In the genomic region with DNA sequence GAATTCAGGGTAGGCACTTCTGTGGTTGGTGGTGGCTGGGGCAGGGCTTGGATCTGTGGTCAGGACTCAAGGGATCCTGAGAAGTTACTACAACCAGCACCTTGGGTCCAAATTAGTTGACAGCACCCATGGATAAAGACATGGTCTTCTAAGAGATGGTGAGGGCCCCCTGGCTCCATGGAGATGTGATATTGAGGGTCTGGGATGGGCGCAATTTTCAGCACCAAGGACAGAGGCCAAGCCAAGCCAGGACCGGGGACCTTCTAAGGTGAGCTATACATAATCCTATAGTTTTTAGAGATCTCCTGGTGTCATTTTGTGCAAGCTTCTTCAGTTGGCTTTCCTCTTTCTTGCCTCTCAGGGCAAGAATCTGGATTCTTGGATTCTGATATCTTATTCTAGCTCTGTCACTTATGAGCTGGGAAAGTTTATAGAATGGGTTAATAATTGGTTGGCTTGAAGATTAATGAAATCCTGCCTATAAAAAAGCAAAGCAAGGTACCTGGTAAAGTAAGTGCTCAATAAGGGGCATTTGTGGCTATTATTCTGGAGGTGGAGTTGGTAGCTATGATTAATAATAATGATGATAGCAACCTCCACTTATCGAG, we compare ENCODE assay signal across 18 cellular contexts.
DNase-seq lines count a peak whose midpoint lies in the region; ATAC-seq and FAIRE-seq lines count a peak whose summit lies in the region.
"Had no signal": no experiment of that assay in that cellular context is flagged by ENCODE, and none has a peak within 500 bp of the region (broad histone marks: within the 10 kb centered on the region; RNA-seq: fewer than 3 reads in every experiment).

No MANE protein-coding gene starts in this region.

- H3K27me3 Mint-ChIP-seq in activated CD4-positive, alpha-beta T cell treated with anti-CD3 and anti-CD28 coated beads, Interleukin-2, amount 10 ng/mL, durations not matched to agents 7 days and 5 days, result no peaks in the 10 kb centered on the region
- H3K27me3 Mint-ChIP-seq in activated CD8-positive, alpha-beta T cell treated with anti-CD3 and anti-CD28 coated beads, Interleukin-2, amount 10 ng/mL, durations not matched to agents 7 days and 5 days (ENCODE audit: low read depth), result no peaks in the 10 kb centered on the region

- H3K36me3 Mint-ChIP-seq in activated CD4-positive, alpha-beta T cell treated with anti-CD3 and anti-CD28 coated beads, Interleukin-2, amount 10 ng/mL, durations not matched to agents 7 days and 5 days (ENCODE audit: low read depth), result no peaks in the 10 kb centered on the region
- H3K36me3 Mint-ChIP-seq in activated CD8-positive, alpha-beta T cell treated with anti-CD3 and anti-CD28 coated beads, Interleukin-2, amount 10 ng/mL, durations not matched to agents 7 days and 5 days (ENCODE audit: low read depth), result no peaks in the 10 kb centered on the region
- H3K36me3 Mint-ChIP-seq: CD4-positive, alpha-beta memory T cell had no signal

- CTCF ChIA-PET in activated CD4-positive, alpha-beta T cell treated with anti-CD3 and anti-CD28 coated beads, Interleukin-2, amount 10 ng/mL, durations not matched to agents 7 days and 5 days (lab: Charles Lee), result no interaction called here
- CTCF ChIA-PET in activated CD8-positive, alpha-beta T cell treated with anti-CD3 and anti-CD28 coated beads, Interleukin-2, amount 10 ng/mL, durations not matched to agents 7 days and 5 days (lab: Charles Lee), result interaction anchor here (1.5 kb wide), 1 partner anchor 37 kb away, joined by 3 read pairs; no protein-coding TSS in a partner anchor

- ATAC-seq in activated CD8-positive, alpha-beta T cell treated with anti-CD3 and anti-CD28 coated beads, Interleukin-2, amount 10 ng/mL, durations not matched to agents 7 days and 5 days, result no peak
- ATAC-seq: activated T-helper 17 cell treated with anti-CD3 and anti-CD28 coated beads, Interleukin-2, amount 50 U/mL, for 72 hours; left cardiac atrium; mucosa of descending colon had no signal

- DNase-seq in activated CD4-positive, alpha-beta T cell treated with anti-CD3 and anti-CD28 coated beads, Interleukin-2, amount 10 ng/mL, durations not matched to agents 7 days and 5 days, result peak; percentile 19
- no peak for DNase-seq in activated CD4-positive, alpha-beta T cell treated with anti-CD3 and anti-CD28 coated beads, Interleukin-2, amount 50 U/mL, for 1 hour
- DNase-seq in HuH-7 (ENCODE audit: low spot score) (peak; percentile 55), myocyte (ENCODE audit: low read depth) (peak; percentile 1), frontal cortex (ENCODE audit: low spot score in 2 of 2) (no peak), OCI-M2 (lab: John Stamatoyannopoulos, UW; ENCODE audit: unreplicated experiment) (no peak), MV-4-11 (lab: John Stamatoyannopoulos, UW) (no peak)
- DNase-seq in activated CD8-positive, alpha-beta T cell treated with anti-CD3 and anti-CD28 coated beads, Interleukin-2, amount 10 ng/mL, durations not matched to agents 7 days and 5 days, result peak; percentile 32
- DNase-seq: activated CD8-positive, alpha-beta memory T cell treated with anti-CD3 and anti-CD28 coated beads for 24 hours; amygdala; CD4-positive, alpha-beta memory T cell; hypothalamus; left cardiac atrium; MM.1S; mucosa of descending colon; stimulated activated CD4-positive, alpha-beta T cell treated with anti-CD3 and anti-CD28 coated beads, Interleukin-1b, Interleukin-23, amount 100 ng/mL, for 48 hours had no signal

- no peaks in the 10 kb centered on the region for H3K4me1 Mint-ChIP-seq in activated CD4-positive, alpha-beta T cell treated with anti-CD3 and anti-CD28 coated beads, Interleukin-2, amount 10 ng/mL, durations not matched to agents 7 days and 5 days
- no peaks in the 10 kb centered on the region for H3K4me1 Mint-ChIP-seq in activated CD8-positive, alpha-beta T cell treated with anti-CD3 and anti-CD28 coated beads, Interleukin-2, amount 10 ng/mL, durations not matched to agents 7 days and 5 days (ENCODE audit: low read depth)
- H3K4me1 Mint-ChIP-seq: activated T-helper 17 cell treated with anti-CD3 and anti-CD28 coated beads, Interleukin-2, amount 50 U/mL, for 72 hours; CD4-positive, alpha-beta memory T cell had no signal

- H3K4me3 Mint-ChIP-seq in activated CD4-positive, alpha-beta T cell treated with anti-CD3 and anti-CD28 coated beads, Interleukin-2, amount 10 ng/mL, durations not matched to agents 7 days and 5 days, result no peak overlapping the region
- no peak overlapping the region for H3K4me3 Mint-ChIP-seq in activated CD8-positive, alpha-beta T cell treated with anti-CD3 and anti-CD28 coated beads, Interleukin-2, amount 10 ng/mL, durations not matched to agents 7 days and 5 days
- H3K4me3 Mint-ChIP-seq: activated T-helper 17 cell treated with anti-CD3 and anti-CD28 coated beads, Interleukin-2, amount 50 U/mL, for 72 hours; CD4-positive, alpha-beta memory T cell had no signal

- POLR2A ChIA-PET in activated CD4-positive, alpha-beta T cell treated with anti-CD3 and anti-CD28 coated beads, Interleukin-2, amount 10 ng/mL, durations not matched to agents 7 days and 5 days (lab: Charles Lee), result no interaction called here
- POLR2A ChIA-PET in activated CD8-positive, alpha-beta T cell treated with anti-CD3 and anti-CD28 coated beads, Interleukin-2, amount 10 ng/mL, durations not matched to agents 7 days and 5 days (lab: Charles Lee), result no interaction called here

- H3K27ac Mint-ChIP-seq in activated CD4-positive, alpha-beta T cell treated with anti-CD3 and anti-CD28 coated beads, Interleukin-2, amount 10 ng/mL, durations not matched to agents 7 days and 5 days, result no peak overlapping the region
- H3K27ac Mint-ChIP-seq in activated CD8-positive, alpha-beta T cell treated with anti-CD3 and anti-CD28 coated beads, Interleukin-2, amount 10 ng/mL, durations not matched to agents 7 days and 5 days, result no peak overlapping the region
- H3K27ac Mint-ChIP-seq: activated T-helper 17 cell treated with anti-CD3 and anti-CD28 coated beads, Interleukin-2, amount 50 U/mL, for 72 hours; CD4-positive, alpha-beta memory T cell had no signal

- no peak for FAIRE-seq in frontal cortex (lab: Jason Lieb, UNC)
- FAIRE-seq: endometrium had no signal

- no peaks in the 10 kb centered on the region for H3K9me3 Mint-ChIP-seq in activated CD4-positive, alpha-beta T cell treated with anti-CD3 and anti-CD28 coated beads, Interleukin-2, amount 10 ng/mL, durations not matched to agents 7 days and 5 days
- H3K9me3 Mint-ChIP-seq in activated CD8-positive, alpha-beta T cell treated with anti-CD3 and anti-CD28 coated beads, Interleukin-2, amount 10 ng/mL, durations not matched to agents 7 days and 5 days (ENCODE audit: insufficient read depth), result no peaks in the 10 kb centered on the region
- H3K9me3 Mint-ChIP-seq: activated T-helper 17 cell treated with anti-CD3 and anti-CD28 coated beads, Interleukin-2, amount 50 U/mL, for 72 hours had no signal

Comparison
In these comparisons a context has a peak if more than half of its experiments do, and no peak if none do; other contexts are left out.
1. DNase-seq: peak in activated CD4-positive, alpha-beta T cell treated with anti-CD3 and anti-CD28 coated beads, Interleukin-2, amount 10 ng/mL, durations not matched to agents 7 days and 5 days (single experiment), HuH-7 (single experiment), activated CD8-positive, alpha-beta T cell treated with anti-CD3 and anti-CD28 coated beads, Interleukin-2, amount 10 ng/mL, durations not matched to agents 7 days and 5 days (single experiment) and myocyte (single experiment); none in activated CD4-positive, alpha-beta T cell treated with anti-CD3 and anti-CD28 coated beads, Interleukin-2, amount 50 U/mL, for 1 hour (single experiment), frontal cortex (0 of 2), OCI-M2 (single experiment) and MV-4-11 (single experiment).